Comparison of ENCODE assay signal across 2 cellular contexts in genomic region chr2:138426116-138426515, GRCh38.
TF ChIP-seq lines count a peak whose summit lies in the region.

No MANE protein-coding gene starts in this region.

TF ChIP-seq in HEK293T, 16 proteins besides CTCF, POLR2A, EP300 and RAD21:
- peak; percentile 75 for TF ChIP-seq PKNOX1 (IDR thresholded peaks at IDR 0.05)
- 0 out of 2 replicates have a peak, but pooled peaks have one; percentile 5 for TF ChIP-seq CTBP1 (IDR thresholded peaks at IDR 0.05; ENCODE audit: borderline replicate concordance)

TF ChIP-seq in H1, 55 proteins besides CTCF, POLR2A, EP300 and RAD21 (continued from another document):
- peak; percentile 44; the same call in 1 of the 2 replicates for TF ChIP-seq TEAD4 (IDR thresholded peaks at IDR 0.05; ENCODE audit: low read depth, low read length)
